ENCODE assay signal across 2 cellular contexts in the genomic region with DNA sequence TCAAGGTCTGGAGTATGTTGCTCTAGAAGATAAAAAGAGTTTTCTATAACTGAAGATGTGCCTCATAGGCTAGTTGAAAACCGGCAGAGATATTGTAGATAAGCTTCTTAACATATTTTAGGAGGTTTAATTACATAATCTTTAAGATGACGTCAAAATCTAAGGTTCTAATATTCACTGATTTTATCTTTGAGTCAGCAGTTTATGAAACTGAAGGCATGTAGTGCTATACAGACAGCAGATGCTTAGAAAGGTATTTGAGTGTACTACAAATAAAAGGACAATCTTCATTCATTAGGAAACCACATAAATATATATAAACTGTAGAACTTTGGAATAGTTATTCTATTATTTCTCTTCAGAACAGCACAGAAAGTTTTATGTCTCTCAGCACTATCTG.
TF ChIP-seq lines count a peak whose summit lies in the region.

No MANE protein-coding gene starts in this region.

TF ChIP-seq in IMR-90, 13 proteins besides CTCF, POLR2A, EP300 and RAD21:
- TF ChIP-seq RFX5 (IDR thresholded peaks at IDR 0.05; ENCODE audit: low read depth, low read length): no peak
- peak; percentile 79 for TF ChIP-seq MAFK (IDR thresholded peaks at IDR 0.05; ENCODE audit: low read depth, low read length)
- no peak for TF ChIP-seq FOS (IDR thresholded peaks at IDR 0.05; ENCODE audit: low read depth, low read length)
- TF ChIP-seq CEBPB (IDR thresholded peaks at IDR 0.05; ENCODE audit: low read depth, low read length): no peak
- TF ChIP-seq MXI1 (IDR thresholded peaks at IDR 0.05; ENCODE audit: borderline replicate concordance, low read depth, low read length): no peak
- no peak for TF ChIP-seq NFE2L2 (IDR thresholded peaks at IDR 0.05; ENCODE audit: low read depth, low read length)
- no peak for TF ChIP-seq BHLHE40 (IDR thresholded peaks at IDR 0.05; ENCODE audit: low read depth, low read length)
- no peak for TF ChIP-seq CHD1 (IDR thresholded peaks at IDR 0.05; ENCODE audit: low read depth, low read length)

TF ChIP-seq in endothelial cell of umbilical vein, 7 proteins besides CTCF, POLR2A, EP300 and RAD21:
- TF ChIP-seq GATA2 (IDR thresholded peaks at IDR 0.05; ENCODE audit: insufficient read depth, insufficient read length, low read depth, low read length) (no peak), JUN (IDR thresholded peaks at IDR 0.05; ENCODE audit: borderline replicate concordance, insufficient read depth, insufficient read length, low read depth) (no peak), FOS (IDR thresholded peaks at IDR 0.05; ENCODE audit: borderline replicate concordance, insufficient read depth, low read length) (no peak), EZH2 (IDR thresholded peaks at IDR 0.05; ENCODE audit: borderline replicate concordance, low read depth, low read length, severe bottlenecking) (no peak), POLR2AphosphoS5 (IDR thresholded peaks at IDR 0.05; ENCODE audit: insufficient read depth, low read depth, low read length) (no peak), MYC (IDR thresholded peaks at IDR 0.05; ENCODE audit: low read depth, low read length) (no peak)
- TF ChIP-seq, protein P1, sequence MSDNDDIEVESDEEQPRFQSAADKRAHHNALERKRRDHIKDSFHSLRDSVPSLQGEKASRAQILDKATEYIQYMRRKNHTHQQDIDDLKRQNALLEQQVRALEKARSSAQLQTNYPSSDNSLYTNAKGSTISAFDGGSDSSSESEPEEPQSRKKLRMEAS (IDR thresholded peaks at IDR 0.05; ENCODE audit: insufficient read depth, insufficient read length): no peak
